ENCODE assay signal across 9 cellular contexts in the genomic region with DNA sequence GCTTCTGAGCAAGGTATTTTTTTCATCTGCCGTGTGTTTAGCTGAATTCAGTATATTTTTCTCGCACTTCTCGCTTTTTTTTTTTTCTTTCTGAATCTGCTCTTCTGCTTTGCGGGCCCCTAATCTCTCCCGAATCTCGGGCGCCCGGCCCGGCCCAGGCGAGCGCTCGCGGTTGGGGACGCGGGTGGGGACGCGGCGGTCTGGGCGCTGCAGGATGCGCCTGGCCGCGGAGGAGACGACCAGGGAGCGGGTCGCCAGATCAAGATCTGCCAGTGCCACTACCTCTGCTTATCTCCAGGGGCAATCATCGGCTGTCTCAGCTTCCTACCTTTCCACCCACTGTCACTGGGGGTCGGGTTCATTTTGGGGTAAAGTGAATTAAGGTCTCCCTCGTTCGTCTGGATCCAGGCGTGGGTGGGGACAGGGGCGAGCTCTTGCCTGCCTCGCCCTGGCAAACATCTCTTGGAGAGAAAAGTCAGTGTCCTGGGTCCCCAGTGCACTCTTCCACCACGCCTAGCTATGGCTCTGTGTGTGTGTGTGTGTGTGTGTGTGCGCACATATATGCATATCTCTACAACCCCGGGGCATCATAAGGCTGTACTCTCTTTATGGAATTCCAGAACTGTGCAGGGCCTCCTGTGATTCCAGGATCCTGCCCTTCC.
DNase-seq lines count a peak whose midpoint lies in the region; ATAC-seq and TF ChIP-seq lines count a peak whose summit lies in the region.
"Had no signal": no experiment of that assay in that cellular context is flagged by ENCODE, and none has a peak within 500 bp of the region (broad histone marks: within the 10 kb centered on the region; RNA-seq: fewer than 3 reads in every experiment).

No MANE protein-coding gene starts in this region.

- H3K9me3 ChIP-seq in smooth muscle cell (replicated peaks; ENCODE audit: low read depth) = no peaks in the 10 kb centered on the region
- peaks cover 4% of the 10 kb centered on the region for H3K9me3 ChIP-seq in mammary epithelial cell (replicated peaks; ENCODE audit: insufficient read depth, low read length)

- peak overlapping the region; percentile 44 for H2AFZ ChIP-seq in smooth muscle cell (ENCODE audit: low read depth)
- H2AFZ ChIP-seq in mammary epithelial cell (ENCODE audit: low read depth, low read length) = no peak overlapping the region

- peaks cover 0 to 4% (median 3%) of the 10 kb centered on the region in 3 donors for H3K4me1 Mint-ChIP-seq in IgD-negative memory B cell
- H3K4me1 Mint-ChIP-seq in glutamatergic neuron (ENCODE audit: low read depth, unreplicated experiment) = peaks cover 3% of the 10 kb centered on the region

- H3K27me3 ChIP-seq in smooth muscle cell (ENCODE audit: low read depth) (peaks cover 66% of the 10 kb centered on the region), mammary epithelial cell (ENCODE audit: insufficient read depth, low read length) (peaks cover 2% of the 10 kb centered on the region)

- dilution Hi-C loops in mammary epithelial cell (cut with HindIII; ENCODE audit: low sequenced_read_pairs) = loop anchor here (5.0 kb wide), 1 partner anchor 88 kb away; no protein-coding TSS in a partner anchor

- H3K27ac ChIP-seq in smooth muscle cell (ENCODE audit: low read depth) = no peak overlapping the region
- no peak overlapping the region for H3K27ac ChIP-seq in mammary epithelial cell (ENCODE audit: insufficient read depth, low read depth, low read length)

- H3K9ac ChIP-seq in smooth muscle cell (ENCODE audit: low read depth) = no peak overlapping the region
- H3K9ac ChIP-seq in mammary epithelial cell (ENCODE audit: insufficient read depth, low read length) = no peak overlapping the region

- in situ Hi-C loops in mammary epithelial cell (cut with MboI; ENCODE audit: low sequenced_read_pairs in 2 of 2) = no loop called here

- no peaks in the 10 kb centered on the region for H3F3A ChIP-seq in smooth muscle cell (ENCODE audit: low read depth)

- H3K36me3 Mint-ChIP-seq in IgD-negative memory B cell (peaks cover 6% of the 10 kb centered on the region), glutamatergic neuron (ENCODE audit: unreplicated experiment) (no peaks in the 10 kb centered on the region)

- no peaks in the 10 kb centered on the region for H3K4me1 ChIP-seq in smooth muscle cell (ENCODE audit: low read depth)
- no peaks in the 10 kb centered on the region for H3K4me1 ChIP-seq in mammary epithelial cell (ENCODE audit: insufficient read depth, low read length)

- H4K20me1 ChIP-seq in smooth muscle cell (ENCODE audit: low read depth) (no peaks in the 10 kb centered on the region), mammary epithelial cell (ENCODE audit: insufficient read depth, low read length) (no peaks in the 10 kb centered on the region)

- H3K4me3 Mint-ChIP-seq in IgD-negative memory B cell (peak overlapping the region in 3 of 4 donors; percentile 3 to 84 (median 26)), glutamatergic neuron (ENCODE audit: unreplicated experiment) (peak overlapping the region; percentile 84)

- H3K9me3 Mint-ChIP-seq in IgD-negative memory B cell = peaks cover 0 to 5% (median 2%) of the 10 kb centered on the region in 3 donors
- peaks cover 1% of the 10 kb centered on the region for H3K9me3 Mint-ChIP-seq in glutamatergic neuron (ENCODE audit: unreplicated experiment)

- DNase-seq in activated CD8-positive, alpha-beta memory T cell treated with anti-CD3 and anti-CD28 coated beads, Interleukin-2, amount 50 U/mL, for 4 hours = peak; percentile 19
- peak; percentile 27 for DNase-seq in glutamatergic neuron
- DNase-seq in smooth muscle cell (lab: John Stamatoyannopoulos, UW; ENCODE audit: unreplicated experiment) = no peak
- DNase-seq in mammary epithelial cell = no peak
- no peak for DNase-seq in activated effector memory CD4-positive, alpha-beta T cell treated with Interleukin-2 at 50 U/mL for 16 hours
- DNase-seq: NCI-H2227 treated with DMSO at 0.1 percent for 48 hours had no signal

- intact Hi-C loops in mammary epithelial cell (cut with micrococcal nuclease) = no loop called here

- peak overlapping the region; percentile 84 for H3K4me2 ChIP-seq in smooth muscle cell
- H3K4me2 ChIP-seq in mammary epithelial cell (ENCODE audit: insufficient read depth, low read depth, low read length) = no peak overlapping the region

- no TSS peak for BruUV-seq in mammary epithelial cell (replicated peaks; lab: Mats Ljungman, UMichigan)

- TF ChIP-seq CTCF in glutamatergic neuron (IDR thresholded peaks at IDR 0.05; ENCODE audit: partially characterized antibody, unreplicated experiment) (no peak), smooth muscle cell (IDR thresholded peaks at IDR 0.05; ENCODE audit: borderline replicate concordance, insufficient read depth, poor library complexity, severe bottlenecking) (no peak), mammary epithelial cell (conservative IDR thresholded peaks at IDR 0.05 in 1 of 2, IDR thresholded peaks at IDR 0.05 in 1 of 2; ENCODE audit: extremely low read depth in 1 of 2, insufficient read depth in 1 of 2, low read depth in 1 of 2, low read length in 2 of 2) (no peak)

- 18% methylated on average over 35 of the region's 35 CpGs for WGBS in smooth muscle cell (ENCODE audit: low lambda C conversion rate)
- 7% methylated on average over 30 of the region's 35 CpGs for WGBS in mammary epithelial cell (ENCODE audit: low coverage, missing lambda C conversion rate)

- H3K36me3 ChIP-seq in smooth muscle cell (ENCODE audit: low read depth) (no peaks in the 10 kb centered on the region), mammary epithelial cell (ENCODE audit: insufficient read depth, low read length) (no peaks in the 10 kb centered on the region)

- ATAC-seq in GM18868 (IDR thresholded peaks at IDR 0.05; ENCODE audit: unreplicated experiment) (no peak), GM21381 (IDR thresholded peaks at IDR 0.05; ENCODE audit: unreplicated experiment) (no peak)

- H3K27me3 Mint-ChIP-seq in IgD-negative memory B cell (peaks cover 14% of the 10 kb centered on the region), glutamatergic neuron (ENCODE audit: unreplicated experiment) (no peaks in the 10 kb centered on the region)

- H3K79me2 ChIP-seq in smooth muscle cell (ENCODE audit: low read depth) (no peaks in the 10 kb centered on the region), mammary epithelial cell (ENCODE audit: insufficient read depth, low read length) (no peaks in the 10 kb centered on the region)

- peak overlapping the region; percentile 43 for H3K4me3 ChIP-seq in smooth muscle cell
- H3K4me3 ChIP-seq in mammary epithelial cell (replicated peaks in 1 of 3; ENCODE audit: insufficient read depth in 1 of 3, low read depth in 2 of 3, low read length in 3 of 3) = no peak overlapping the region

- H3K27ac Mint-ChIP-seq in IgD-negative memory B cell (no peak overlapping the region), glutamatergic neuron (ENCODE audit: unreplicated experiment) (no peak overlapping the region)

- CTCF ChIA-PET in mammary epithelial cell (lab: Charles Lee; ENCODE audit: low non-redundant PET) = no interaction called here

Comparison
In these comparisons a context has a peak if more than half of its experiments do, and no peak if none do; other contexts are left out.
1. DNase-seq: peak in activated CD8-positive, alpha-beta memory T cell treated with anti-CD3 and anti-CD28 coated beads, Interleukin-2, amount 50 U/mL, for 4 hours (single experiment) and glutamatergic neuron (single experiment); none in smooth muscle cell (single experiment), mammary epithelial cell (single experiment) and activated effector memory CD4-positive, alpha-beta T cell treated with Interleukin-2 at 50 U/mL for 16 hours (single experiment).